Comparison of ENCODE assay signal across 18 cellular contexts in the genomic region with DNA sequence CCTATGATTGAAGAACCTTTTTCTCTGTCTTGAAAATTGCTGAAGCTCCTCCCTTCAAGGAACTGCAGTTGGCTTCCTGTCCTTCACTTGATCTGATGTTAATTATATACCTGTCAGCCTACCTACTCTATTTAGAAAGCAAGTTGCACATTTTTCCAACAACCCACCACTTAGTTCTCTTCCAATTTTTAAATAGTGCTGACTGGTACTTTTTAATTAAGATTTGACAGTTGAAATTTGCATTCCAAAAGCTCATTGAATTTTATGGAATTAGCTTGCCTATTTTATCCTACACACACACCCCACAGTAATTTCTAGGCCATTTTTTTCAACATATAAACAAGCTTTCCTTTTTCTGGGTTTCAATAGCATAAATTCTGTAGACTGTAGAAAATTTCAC.
DNase-seq lines count a peak whose midpoint lies in the region; ATAC-seq, FAIRE-seq and TF ChIP-seq lines count a peak whose summit lies in the region.
"Had no signal": no experiment of that assay in that cellular context is flagged by ENCODE, and none has a peak within 500 bp of the region (broad histone marks: within the 10 kb centered on the region; RNA-seq: fewer than 3 reads in every experiment).

No MANE protein-coding gene starts in this region.

- FAIRE-seq in A549 (lab: Jason Lieb, UNC) = no peak
- FAIRE-seq in K562 (lab: Jason Lieb, UNC) = no peak
- FAIRE-seq: D721Med, G401.6, GM12891, H54 had no signal

- H4K20me1 ChIP-seq in IMR-90 (ENCODE audit: insufficient read depth, low read length) = no peaks in the 10 kb centered on the region
- no peaks in the 10 kb centered on the region for H4K20me1 ChIP-seq in K562 (replicated peaks; ENCODE audit: control insufficient read depth, insufficient read depth, low read length)
- no peaks in the 10 kb centered on the region for H4K20me1 ChIP-seq in neural progenitor cell (ENCODE audit: low read depth)

- no peak overlapping the region for H4K8ac ChIP-seq in IMR-90 (ENCODE audit: low read depth in 2 of 2, low read length in 2 of 2)

- TF ChIP-seq RAD21 in A549 (conservative IDR thresholded peaks at IDR 0.05 in 1 of 2, IDR thresholded peaks at IDR 0.05 in 1 of 2) (no peak), IMR-90 (IDR thresholded peaks at IDR 0.05; ENCODE audit: low read length) (no peak), K562 (CRISPR knock-in tag; conservative IDR thresholded peaks at IDR 0.05 in 1 of 2, IDR thresholded peaks at IDR 0.05 in 1 of 2) (no peak)

- H3K4me2 ChIP-seq in A549 (no peak overlapping the region), IMR-90 (ENCODE audit: low read depth, low read length) (no peak overlapping the region), K562 (ENCODE audit: insufficient read depth, low read length) (no peak overlapping the region), neural progenitor cell (no peak overlapping the region)

- H3K36me3 ChIP-seq in IMR-90 (ENCODE audit: control insufficient read depth, insufficient read depth, low read length) (no peaks in the 10 kb centered on the region), K562 (ENCODE audit: control insufficient read depth, insufficient read depth, low read length) (no peaks in the 10 kb centered on the region), neural progenitor cell (no peaks in the 10 kb centered on the region), mucosa of descending colon (ENCODE audit: low read depth) (no peaks in the 10 kb centered on the region)

- no peaks in the 10 kb centered on the region for H3F3A ChIP-seq in neural progenitor cell (ENCODE audit: low read depth)

- H2BK120ac ChIP-seq in IMR-90 (ENCODE audit: low read depth, low read length) = no peak overlapping the region

- no peaks in the 10 kb centered on the region for H3K79me1 ChIP-seq in IMR-90 (ENCODE audit: low read depth in 1 of 2, low read length in 2 of 2)

- CTCF ChIA-PET in A549 (lab: Yijun Ruan, JAX) (no interaction called here), IMR-90 (lab: Yijun Ruan, JAX) (interaction anchor here (1.0 kb wide), 1 partner anchor 9 kb away, joined by 3 read pairs; no protein-coding TSS in a partner anchor), K562 (lab: Yijun Ruan, JAX; ENCODE audit: low intra/inter-chr PET ratio) (no interaction called here)

- H4K91ac ChIP-seq in IMR-90 (ENCODE audit: insufficient read depth, low read depth, low read length) = no peak overlapping the region

- no peak overlapping the region for H3K4me3 Mint-ChIP-seq in neural progenitor cell
- H3K4me3 Mint-ChIP-seq: CD4-positive, alpha-beta T cell had no signal

- H3K27ac ChIP-seq in A549 (peak overlapping the region in 1 of 2 experiments; percentile 37; a peak in 2 of 6 replicates), IMR-90 (ENCODE audit: insufficient read depth, low read length) (no peak overlapping the region), K562 (ENCODE audit: extremely low read depth, low read depth, low read length) (no peak overlapping the region), neural progenitor cell (no peak overlapping the region)
- H3K27ac ChIP-seq: C4-2B, GM23248 had no signal

- no peaks in the 10 kb centered on the region for H3K27me3 Mint-ChIP-seq in neural progenitor cell (ENCODE audit: insufficient read depth, low read depth)
- H3K27me3 Mint-ChIP-seq: CD4-positive, alpha-beta T cell had no signal

- no peak overlapping the region for H4K5ac ChIP-seq in IMR-90 (ENCODE audit: low read depth, low read length)

- ATAC-seq in A549 (no peak), IMR-90 (ENCODE audit: low read depth) (no peak), K562 (no peak), mucosa of descending colon (no peak)

- TF ChIP-seq CTCF in A549 (IDR thresholded peaks at IDR 0.05) = no peak
- TF ChIP-seq CTCF in IMR-90 (conservative IDR thresholded peaks at IDR 0.05; ENCODE audit: low read depth, low read length) = no peak
- no peak for TF ChIP-seq CTCF in K562 (IDR thresholded peaks at IDR 0.05 in 2 of 3, conservative IDR thresholded peaks at IDR 0.05 in 1 of 3; ENCODE audit: insufficient read depth in 2 of 3, low read depth in 1 of 3, low read length in 3 of 3)
- TF ChIP-seq CTCF in neural progenitor cell (IDR thresholded peaks at IDR 0.05) = no peak
- no peak for TF ChIP-seq CTCF in mucosa of descending colon (IDR thresholded peaks at IDR 0.05)

- no peak overlapping the region for H2BK5ac ChIP-seq in IMR-90 (ENCODE audit: low read depth, low read length, poor library complexity, severe bottlenecking)

- no peak overlapping the region for H3K23ac ChIP-seq in IMR-90 (ENCODE audit: low read depth, low read length)

- DNase-seq in A549 (ENCODE audit: low read depth in 1 of 2, low spot score in 1 of 2) (no peak), IMR-90 (no peak), K562 (ENCODE audit: extremely low read depth in 1 of 4, low spot score in 3 of 4) (no peak), neural progenitor cell (ENCODE audit: low spot score) (no peak), NOMO-1 (lab: John Stamatoyannopoulos, UW; ENCODE audit: unreplicated experiment in 2 of 2) (no peak), mucosa of descending colon (no peak)
- DNase-seq in stimulated activated naive CD4-positive, alpha-beta T cell treated with Interleukin-2 at 50 U/mL for 16 hours (lab: John Stamatoyannopoulos, UW) = no peak
- DNase-seq: ACHN; AML-193; Caco-2; CD4-positive, alpha-beta T cell; GM23248; HCEC 1CT had no signal

- H3K9me3 ChIP-seq in A549 (peaks cover 20% of the 10 kb centered on the region; the same call in 2 of the 3 replicates), IMR-90 (ENCODE audit: control insufficient read depth, insufficient read depth, low read length) (peaks cover 7% of the 10 kb centered on the region; the same call in 1 of the 2 replicates), K562 (replicated peaks; ENCODE audit: control insufficient read depth, insufficient read depth, low read depth, low read length) (no peaks in the 10 kb centered on the region), neural progenitor cell (ENCODE audit: low read depth) (no peaks in the 10 kb centered on the region), mucosa of descending colon (peaks cover 11% of the 10 kb centered on the region)

- H3K4me1 ChIP-seq in A549 (no peaks in the 10 kb centered on the region), IMR-90 (ENCODE audit: control insufficient read depth, insufficient read depth, low read length) (no peaks in the 10 kb centered on the region), K562 (replicated peaks in 1 of 2; ENCODE audit: control insufficient read depth in 2 of 2, insufficient read depth in 2 of 2, low read length in 2 of 2) (no peaks in the 10 kb centered on the region), neural progenitor cell (no peaks in the 10 kb centered on the region), mucosa of descending colon (ENCODE audit: low read depth) (no peaks in the 10 kb centered on the region)
- H3K4me1 ChIP-seq: Caco-2 had no signal

- H2AK9ac ChIP-seq in IMR-90 (replicated peaks; ENCODE audit: low read depth, low read length, poor library complexity) = no peak overlapping the region

- H3K9me3 Mint-ChIP-seq in neural progenitor cell = peaks cover 3% of the 10 kb centered on the region
- H3K9me3 Mint-ChIP-seq: CD4-positive, alpha-beta T cell had no signal

- H3K9me1 ChIP-seq in IMR-90 (ENCODE audit: insufficient read depth, low read length) = no peaks in the 10 kb centered on the region
- H3K9me1 ChIP-seq in K562 (ENCODE audit: control insufficient read depth, insufficient read depth, low read length) = no peaks in the 10 kb centered on the region

- H3K27ac Mint-ChIP-seq in neural progenitor cell = no peak overlapping the region
- H3K27ac Mint-ChIP-seq: CD4-positive, alpha-beta T cell had no signal

- TF ChIP-seq EP300 in A549 (IDR thresholded peaks at IDR 0.05) (no peak), K562 (IDR thresholded peaks at IDR 0.05; ENCODE audit: low read length) (no peak)

- H3K9ac ChIP-seq in IMR-90 (ENCODE audit: low read depth, low read length) (no peak overlapping the region), K562 (ENCODE audit: insufficient read depth in 1 of 2, low read depth in 2 of 2, low read length in 2 of 2) (no peak overlapping the region), neural progenitor cell (no peak overlapping the region)
- H3K9ac ChIP-seq: GM23248 had no signal

- no peak overlapping the region for H3K56ac ChIP-seq in IMR-90 (ENCODE audit: extremely low read depth, insufficient read depth, low read length)

- H3K18ac ChIP-seq in IMR-90 (ENCODE audit: low read depth, low read length) = no peak overlapping the region

- no peak overlapping the region for H2AFZ ChIP-seq in IMR-90 (replicated peaks; ENCODE audit: low read length, poor library complexity)
- H2AFZ ChIP-seq in K562 (ENCODE audit: low read depth, low read length) = no peak overlapping the region
- peak overlapping the region; percentile 1 for H2AFZ ChIP-seq in neural progenitor cell (replicated peaks)
- H2AFZ ChIP-seq: GM23248 had no signal

- dilution Hi-C loops in IMR-90 (cut with HindIII; ENCODE audit: low sequenced_read_pairs, unreplicated experiment) = no loop called here

- H3K4me1 Mint-ChIP-seq in neural progenitor cell = no peaks in the 10 kb centered on the region

- POLR2A ChIA-PET in A549 (lab: Yijun Ruan, JAX) (no interaction called here), IMR-90 (lab: Charles Lee; ENCODE audit: unreplicated experiment) (no interaction called here), K562 (lab: Yijun Ruan, JAX) (no interaction called here)

- H3K36me3 Mint-ChIP-seq in neural progenitor cell = no peaks in the 10 kb centered on the region

- no TSS peak for BruUV-seq in IMR-90 (replicated peaks; lab: Mats Ljungman, UMichigan)
- no TSS peak for BruUV-seq in K562 (replicated peaks; lab: Mats Ljungman, UMichigan)

- H3K27me3 ChIP-seq in IMR-90 (ENCODE audit: control insufficient read depth, insufficient read depth, low read length) = no peaks in the 10 kb centered on the region
- no peaks in the 10 kb centered on the region for H3K27me3 ChIP-seq in K562 (ENCODE audit: control insufficient read depth in 2 of 2, insufficient read depth in 2 of 2, low read length in 2 of 2)
- no peaks in the 10 kb centered on the region for H3K27me3 ChIP-seq in neural progenitor cell

- H2BK20ac ChIP-seq in IMR-90 (ENCODE audit: low read depth, low read length) = no peak overlapping the region

- H3K14ac ChIP-seq in IMR-90 (replicated peaks; ENCODE audit: low read depth, low read length) = no peak overlapping the region

- H3K4ac ChIP-seq in IMR-90 (ENCODE audit: low read depth, low read length) = no peak overlapping the region

- intact Hi-C loops in IMR-90 (cut with micrococcal nuclease) = no loop called here
- intact Hi-C loops in K562 (cut with micrococcal nuclease) = no loop called here
- intact Hi-C loops in mucosa of descending colon (cut with DNase I, micrococcal nuclease) = no loop called here

- H3K79me2 ChIP-seq in K562 (ENCODE audit: control insufficient read depth, insufficient read depth, low read length) = no peaks in the 10 kb centered on the region
- H3K79me2 ChIP-seq in neural progenitor cell (ENCODE audit: low read depth) = no peaks in the 10 kb centered on the region

- TF ChIP-seq POLR2A in A549 (IDR thresholded peaks at IDR 0.05; ENCODE audit: low read length) (no peak), IMR-90 (IDR thresholded peaks at IDR 0.05; ENCODE audit: low read depth, low read length) (no peak), K562 (conservative IDR thresholded peaks at IDR 0.05) (no peak)

- H3K4me3 ChIP-seq in A549 = no peak overlapping the region
- no peak overlapping the region for H3K4me3 ChIP-seq in IMR-90 (ENCODE audit: insufficient read depth, low read depth, low read length)
- no peak overlapping the region for H3K4me3 ChIP-seq in K562
- no peak overlapping the region for H3K4me3 ChIP-seq in neural progenitor cell
- no peak overlapping the region for H3K4me3 ChIP-seq in mucosa of descending colon
- H3K4me3 ChIP-seq: GM23248 had no signal

- no peak overlapping the region for H2BK15ac ChIP-seq in IMR-90 (ENCODE audit: low read depth, low read length)

- in situ Hi-C loops in IMR-90 (cut with MboI; ENCODE audit: low sequenced_read_pairs) (no loop called here), K562 (cut with MboI) (no loop called here)

- H2AK5ac ChIP-seq in IMR-90 (ENCODE audit: low read depth, low read length) = no peak overlapping the region

Comparison
In these comparisons a context has a peak if more than half of its experiments do, and no peak if none do; other contexts are left out.
1. Of the 35 proteins assayed by ChIP-seq in both K562 and A549: peak only in K562: none; only in A549: MAFK; in both: none; in neither: 34.